In the genomic region with DNA sequence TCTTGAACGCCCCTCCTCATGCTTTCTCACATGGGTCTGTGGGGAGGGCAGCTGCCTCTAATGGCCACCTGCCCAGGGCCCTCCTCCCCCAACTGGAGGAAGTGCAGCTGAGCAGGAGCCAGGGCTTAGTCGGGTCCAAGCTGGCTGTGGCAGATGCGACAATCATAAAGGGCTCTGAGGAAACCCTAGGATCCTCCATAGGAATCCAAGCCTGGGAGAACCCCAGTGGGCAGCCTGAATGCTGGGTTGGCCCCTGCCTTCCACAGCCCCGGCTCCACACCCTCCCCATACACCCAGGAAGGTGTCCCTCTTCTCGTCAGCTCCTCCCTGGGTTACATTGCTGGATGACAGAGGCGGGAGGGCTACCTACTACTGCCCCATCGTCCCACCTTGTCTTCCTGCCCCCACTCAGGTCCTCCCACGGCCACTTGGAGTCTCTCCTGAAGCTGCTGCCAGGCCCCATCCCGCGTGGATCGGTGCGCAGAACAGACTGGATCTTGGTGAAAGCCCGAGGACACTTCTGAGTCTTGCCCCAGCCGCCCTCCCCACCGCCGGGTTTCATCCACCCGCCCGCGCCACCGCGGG, we compare ENCODE assay signal across 8 cellular contexts. TPM values are rescaled to one million over a fixed set of nuclear protein-coding genes. Genes with fewer than 3 reads are reported as not detected.
DNase-seq lines count a peak whose midpoint lies in the region; TF ChIP-seq lines count a peak whose summit lies in the region.

No MANE protein-coding gene starts in this region.

- POLR2A ChIA-PET in activated CD4-positive, alpha-beta memory T cell treated with anti-CD3 and anti-CD28 coated beads for 36 hours (lab: Charles Lee): interaction anchor here (0.6 to 3.5 kb wide), 18 partner anchors 13 to 170 kb away, joined by 3 to 24 read pairs (median 4); a partner anchor contains a TSS

- DNase-seq in SHP77 (lab: John Stamatoyannopoulos, UW): peak; percentile 32 to 38
- no peak for DNase-seq in SHP77 treated with DMSO at 0.1 percent for 48 hours (lab: John Stamatoyannopoulos, UW)
- DNase-seq in activated CD4-positive, alpha-beta memory T cell treated with anti-CD3 and anti-CD28 coated beads for 36 hours: no peak
- DNase-seq in stomach: no peak
- DNase-seq in GDM1 (lab: John Stamatoyannopoulos, UW): no peak
- DNase-seq in 8988T: no peak
- no peak for DNase-seq in dermis blood vessel endothelial cell

- H3K36me3 Mint-ChIP-seq in activated CD4-positive, alpha-beta memory T cell treated with anti-CD3 and anti-CD28 coated beads for 36 hours: peaks cover 14% of the 10 kb centered on the region

- H3K27me3 Mint-ChIP-seq in activated CD4-positive, alpha-beta memory T cell treated with anti-CD3 and anti-CD28 coated beads for 36 hours: no peaks in the 10 kb centered on the region

- TF ChIP-seq CTCF in stomach (IDR thresholded peaks at IDR 0.05): no peak

- TF ChIP-seq EP300 in stomach (IDR thresholded peaks at IDR 0.05): no peak

- H3K4me1 ChIP-seq in iPS-18a (ENCODE audit: control insufficient read depth, low read depth, low read length) (no peaks in the 10 kb centered on the region), stomach (peaks cover 16 to 21% (median 17%) of the 10 kb centered on the region in 4 donors)

- peaks cover 39% of the 10 kb centered on the region for H3K27me3 ChIP-seq in iPS-18a (ENCODE audit: control insufficient read depth, insufficient read depth, low read length)
- peaks cover 0 to 35% (median 18%) of the 10 kb centered on the region in 3 donors for H3K27me3 ChIP-seq in stomach

- WGBS in stomach, 5 donors: 7 to 17% (median 9%) methylated on average over 11 to 21 of the region's 21 CpGs

- CTCF ChIA-PET in activated CD4-positive, alpha-beta memory T cell treated with anti-CD3 and anti-CD28 coated beads for 36 hours (lab: Charles Lee): interaction anchor here (0.7 to 10.8 kb wide), 15 partner anchors 15 to 403 kb away, joined by 3 to 350 read pairs (median 11); a partner anchor contains a TSS

- peak overlapping the region; percentile 47 for H3K4me3 ChIP-seq in iPS-18a (ENCODE audit: low read length)
- peak overlapping the region; percentile 53 to 64 (median 56) for H3K4me3 ChIP-seq in stomach

- H3K4me1 Mint-ChIP-seq in activated CD4-positive, alpha-beta memory T cell treated with anti-CD3 and anti-CD28 coated beads for 36 hours (ENCODE audit: low read depth): peaks cover 35% of the 10 kb centered on the region

- intact Hi-C loops in activated CD4-positive, alpha-beta memory T cell treated with anti-CD3 and anti-CD28 coated beads for 36 hours (cut with micrococcal nuclease): loop anchor here (1.0 kb wide), 1 partner anchor 29 kb away; no protein-coding TSS in a partner anchor
- intact Hi-C loops in stomach (cut with DNase I; ENCODE audit: low total_unique reads): no loop called here

- H3K27ac ChIP-seq in iPS-18a (ENCODE audit: low read length) (no peak overlapping the region), stomach (peak overlapping the region in 3 of 5 donors; percentile 52 to 78 (median 52))

- H3K27ac Mint-ChIP-seq in activated CD4-positive, alpha-beta memory T cell treated with anti-CD3 and anti-CD28 coated beads for 36 hours: peak overlapping the region; percentile 87

- peak overlapping the region; percentile 85 for H3K4me3 Mint-ChIP-seq in activated CD4-positive, alpha-beta memory T cell treated with anti-CD3 and anti-CD28 coated beads for 36 hours

- no peaks in the 10 kb centered on the region for H3K9me3 ChIP-seq in iPS-18a (ENCODE audit: control insufficient read depth, low read depth, low read length)
- H3K9me3 ChIP-seq in stomach: no peaks in the 10 kb centered on the region

- H3K9me3 Mint-ChIP-seq in activated CD4-positive, alpha-beta memory T cell treated with anti-CD3 and anti-CD28 coated beads for 36 hours: no peaks in the 10 kb centered on the region

- no peak overlapping the region for H3K9ac ChIP-seq in iPS-18a (ENCODE audit: low read length)

- H3K36me3 ChIP-seq in iPS-18a (ENCODE audit: control insufficient read depth, low read depth, low read length) (no peaks in the 10 kb centered on the region), stomach (no peaks in the 10 kb centered on the region)

- TF ChIP-seq POLR2A in stomach (IDR thresholded peaks at IDR 0.05): no peak

RNA-seq across cellular contexts. Expression of a gene that starts 15.6 kb away (rescaled TPM):
- total RNA-seq in activated CD4-positive, alpha-beta memory T cell treated with anti-CD3 and anti-CD28 coated beads for 36 hours: 100 to 1,000 TPM; 155 to 163 TPM
- 10 to 100 TPM in 4 of 5 donors, 1 to 10 TPM in 1; 4.1 to 68.1 (median 46.2) TPM for total RNA-seq in stomach
- 10 to 100 TPM; 13.1 to 17.7 (median 14.9) TPM for polyA plus RNA-seq in stomach
- total RNA-seq in dermis blood vessel endothelial cell: 96.5 and 124 TPM in 2 replicates

RNA-seq across cellular contexts. Expression of a gene that starts 24.9 kb away (rescaled TPM):
- total RNA-seq in activated CD4-positive, alpha-beta memory T cell treated with anti-CD3 and anti-CD28 coated beads for 36 hours: 10 to 100 TPM; 25.0 to 25.9 TPM
- total RNA-seq in stomach (10 to 100 TPM in 2 of 5 donors, 1 to 10 TPM in 3; 3.3 to 22.3 (median 7.0) TPM), dermis blood vessel endothelial cell (1.4 and 1.7 TPM in 2 replicates)
- 10 to 100 TPM in 1 of 3 donors, 1 to 10 TPM in 2; 3.2 to 16.5 (median 3.7) TPM for polyA plus RNA-seq in stomach

RNA-seq across cellular contexts. Expression of a gene that starts 52.3 kb away (rescaled TPM):
- 1 to 10 TPM; 1.6 to 3.0 TPM for total RNA-seq in activated CD4-positive, alpha-beta memory T cell treated with anti-CD3 and anti-CD28 coated beads for 36 hours
- 100 to 1,000 TPM in 1 of 5 donors, 10 to 100 TPM in 1, 1 to 10 TPM in 1, under 1 TPM in 1, not detected in 1; 0.37 to 145 (median 8.3) TPM for total RNA-seq in stomach
- 1 to 10 TPM in 1 of 3 donors, under 1 TPM in 1, not detected in 1; 0.56 to 2.8 TPM for polyA plus RNA-seq in stomach
- not detected in 2 replicates for total RNA-seq in dermis blood vessel endothelial cell

Comparison
In these comparisons a context has a peak if more than half of its experiments do, and no peak if none do; other contexts are left out.
1. DNase-seq: peak in SHP77 (2 of 2); none in SHP77 treated with DMSO at 0.1 percent for 48 hours (single experiment), activated CD4-positive, alpha-beta memory T cell treated with anti-CD3 and anti-CD28 coated beads for 36 hours (single experiment), stomach (single experiment), GDM1 (single experiment), 8988T (single experiment) and dermis blood vessel endothelial cell (single experiment).